Comparison of ENCODE assay signal across 12 cellular contexts in the genomic region with DNA sequence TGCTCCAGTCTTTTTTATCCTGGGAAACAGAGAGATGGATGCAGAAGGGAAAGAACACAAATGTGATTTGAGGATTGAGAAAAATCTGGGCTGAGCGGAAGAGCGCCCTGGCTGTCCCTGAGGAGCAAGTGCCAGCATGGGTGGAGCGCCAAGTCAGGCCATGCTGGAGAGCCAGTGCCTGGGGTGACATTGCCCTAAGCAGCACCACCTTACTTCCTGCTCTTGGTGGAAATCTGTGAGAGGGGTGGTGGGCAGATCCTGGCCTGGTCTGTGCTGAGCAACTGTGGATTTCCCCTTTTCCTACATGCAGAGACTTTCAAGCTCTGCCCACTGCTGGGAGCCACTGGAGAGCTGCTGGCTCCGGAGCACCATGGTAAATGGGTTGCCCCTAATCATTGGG. TPM values are rescaled to one million over a fixed set of nuclear protein-coding genes. Genes with fewer than 3 reads are reported as not detected.
A peak's percentile ranks its signal among the peaks of the same experiment; 100 is the strongest.
DNase-seq lines count a peak whose midpoint lies in the region; ATAC-seq and TF ChIP-seq lines count a peak whose summit lies in the region.
"Had no signal": no experiment of that assay in that cellular context is flagged by ENCODE, and none has a peak within 500 bp of the region (broad histone marks: within the 10 kb centered on the region; RNA-seq: fewer than 3 reads in every experiment).

No MANE protein-coding gene starts in this region.

- no peak overlapping the region for H4K5ac ChIP-seq in mesendoderm (ENCODE audit: low read length)

- no TSS peak for BruUV-seq in mammary epithelial cell (replicated peaks; lab: Mats Ljungman, UMichigan)

- H3K4me2 ChIP-seq in mammary epithelial cell (ENCODE audit: insufficient read depth, low read depth, low read length) (peak overlapping the region; percentile 51), mesendoderm (ENCODE audit: low read length) (no peak overlapping the region)

- POLR2A ChIA-PET in CD8-positive, alpha-beta memory T cell (lab: Charles Lee), result interaction anchor here (0.9 kb wide), 1 partner anchor 8 kb away, joined by 3 read pairs; no protein-coding TSS in a partner anchor

- H3K27me3 ChIP-seq in mammary epithelial cell (ENCODE audit: insufficient read depth, low read length), result no peaks in the 10 kb centered on the region
- H3K27me3 ChIP-seq in mesendoderm (ENCODE audit: insufficient read depth, low read length, poor library complexity), result no peaks in the 10 kb centered on the region
- H3K27me3 ChIP-seq in CD8-positive, alpha-beta memory T cell (ENCODE audit: insufficient read depth, low read length, poor library complexity, severe bottlenecking), result no peaks in the 10 kb centered on the region

- H3K4me1 Mint-ChIP-seq in CD8-positive, alpha-beta memory T cell, result peaks cover 20 to 45% (median 25%) of the 10 kb centered on the region in 3 donors

- H3K79me2 ChIP-seq in mammary epithelial cell (ENCODE audit: insufficient read depth, low read length) (no peaks in the 10 kb centered on the region), mesendoderm (ENCODE audit: control insufficient read depth, insufficient read depth, low read length) (no peaks in the 10 kb centered on the region)

- H3K27ac Mint-ChIP-seq in CD8-positive, alpha-beta memory T cell, result peak overlapping the region in 2 of 8 donors; percentile 67 to 72

- H3K27me3 Mint-ChIP-seq in CD8-positive, alpha-beta memory T cell, result peaks cover 0 to 1% of the 10 kb centered on the region in 2 donors
- H3K27me3 Mint-ChIP-seq: B cell had no signal

- no peaks in the 10 kb centered on the region for H4K20me1 ChIP-seq in mammary epithelial cell (ENCODE audit: insufficient read depth, low read length)

- H3K56ac ChIP-seq in mesendoderm (ENCODE audit: low read length), result peak overlapping the region; percentile 6

- intact Hi-C loops in Right ventricle myocardium inferior (cut with DNase I) (no loop called here), cardiac septum (cut with DNase I) (no loop called here), mammary epithelial cell (cut with micrococcal nuclease) (no loop called here)

- H3K27ac ChIP-seq in mammary epithelial cell (ENCODE audit: insufficient read depth, low read depth, low read length) (peak overlapping the region; percentile 74), mesendoderm (ENCODE audit: low read depth, low read length) (no peak overlapping the region)
- H3K27ac ChIP-seq in CD8-positive, alpha-beta memory T cell (ENCODE audit: low read depth, low read length), result no peak overlapping the region

- peaks cover 51% of the 10 kb centered on the region for H3K4me1 ChIP-seq in mammary epithelial cell (ENCODE audit: insufficient read depth, low read length)
- H3K4me1 ChIP-seq in mesendoderm (ENCODE audit: control insufficient read depth, low read depth, low read length), result no peaks in the 10 kb centered on the region
- H3K4me1 ChIP-seq in CD8-positive, alpha-beta memory T cell (ENCODE audit: insufficient read depth, low read length), result peaks cover 52% of the 10 kb centered on the region

- WGBS in mammary epithelial cell (ENCODE audit: low coverage, missing lambda C conversion rate), result 18% methylated on average over 4 of the region's 4 CpGs
- WGBS in mesendoderm (ENCODE audit: extremely low coverage, insufficient coverage, low lambda C conversion rate), result no CpG with 5 or more reads among the region's 4 CpGs

- H2BK15ac ChIP-seq in mesendoderm (replicated peaks; ENCODE audit: low read depth), result no peak overlapping the region

- H3K9me3 Mint-ChIP-seq in CD8-positive, alpha-beta memory T cell, result no peaks in the 10 kb centered on the region

- no peak for TF ChIP-seq CTCF in mammary epithelial cell (conservative IDR thresholded peaks at IDR 0.05 in 1 of 2, IDR thresholded peaks at IDR 0.05 in 1 of 2; ENCODE audit: extremely low read depth in 1 of 2, insufficient read depth in 1 of 2, low read depth in 1 of 2, low read length in 2 of 2)

- H2BK120ac ChIP-seq in mesendoderm (ENCODE audit: low read depth, low read length), result no peak overlapping the region

- H3K4me3 Mint-ChIP-seq in CD8-positive, alpha-beta memory T cell, result no peak overlapping the region
- H3K4me3 Mint-ChIP-seq: B cell had no signal

- H3K36me3 Mint-ChIP-seq in CD8-positive, alpha-beta memory T cell, result no peaks in the 10 kb centered on the region

- CTCF ChIA-PET in mammary epithelial cell (lab: Charles Lee; ENCODE audit: low non-redundant PET), result no interaction called here
- CTCF ChIA-PET in CD8-positive, alpha-beta memory T cell (lab: Charles Lee), result interaction anchor here (1.0 kb wide), 1 partner anchor 11 kb away, joined by 3 read pairs; no protein-coding TSS in a partner anchor

- H3K23ac ChIP-seq in mesendoderm (ENCODE audit: low read length), result no peak overlapping the region

- H3K4ac ChIP-seq in mesendoderm (ENCODE audit: low read depth, low read length), result no peak overlapping the region

- H2AFZ ChIP-seq in mammary epithelial cell (ENCODE audit: low read depth, low read length), result peak overlapping the region; percentile 66

- ATAC-seq in Right ventricle myocardium inferior (peak; percentile 37), HG03025 (IDR thresholded peaks at IDR 0.05; ENCODE audit: low FRiP score, unreplicated experiment) (no peak)

- H2AK5ac ChIP-seq in mesendoderm (ENCODE audit: low read length), result no peak overlapping the region

- in situ Hi-C loops in mammary epithelial cell (cut with MboI; ENCODE audit: low sequenced_read_pairs in 2 of 2), result no loop called here

- H2BK5ac ChIP-seq in mesendoderm (ENCODE audit: low read length), result no peak overlapping the region

- H4K8ac ChIP-seq in mesendoderm (ENCODE audit: low read depth, low read length), result no peak overlapping the region

- H3K79me1 ChIP-seq in mesendoderm (ENCODE audit: low read length), result no peaks in the 10 kb centered on the region

- DNase-seq in Right ventricle myocardium inferior (ENCODE audit: missing footprints), result no peak
- DNase-seq in cardiac septum (ENCODE audit: low spot score), result no peak
- DNase-seq in mammary epithelial cell, result peak; percentile 65
- no peak for DNase-seq in mesendoderm
- DNase-seq in NCI-H345 (lab: John Stamatoyannopoulos, UW), result no peak
- no peak for DNase-seq in activated gamma-delta T cell treated with Interleukin-2 at 50 U/mL for 16 hours
- no peak for DNase-seq in CD8-positive, alpha-beta memory T cell
- DNase-seq: GOT3; stimulated activated CD4-positive, alpha-beta T cell treated with anti-CD3 and anti-CD28 coated beads, Interleukin-4, amount 100 ng/mL, for 1 hour had no signal

- no peak overlapping the region for H3K18ac ChIP-seq in mesendoderm (ENCODE audit: low read length)

- no peaks in the 10 kb centered on the region for H3K9me3 ChIP-seq in mammary epithelial cell (replicated peaks; ENCODE audit: insufficient read depth, low read length)
- no peaks in the 10 kb centered on the region for H3K9me3 ChIP-seq in CD8-positive, alpha-beta memory T cell (ENCODE audit: low read length)
- H3K9me3 ChIP-seq: mucosa of descending colon had no signal

- H3K4me3 ChIP-seq in mammary epithelial cell (replicated peaks in 1 of 3; ENCODE audit: insufficient read depth in 1 of 3, low read depth in 2 of 3, low read length in 3 of 3) (no peak overlapping the region), mesendoderm (ENCODE audit: low read length) (no peak overlapping the region)
- no peak overlapping the region for H3K4me3 ChIP-seq in CD8-positive, alpha-beta memory T cell (ENCODE audit: low read length)
- H3K4me3 ChIP-seq: mucosa of descending colon had no signal

- dilution Hi-C loops in mammary epithelial cell (cut with HindIII; ENCODE audit: low sequenced_read_pairs), result no loop called here

- H3K9ac ChIP-seq in mammary epithelial cell (ENCODE audit: insufficient read depth, low read length), result peak overlapping the region; percentile 34
- H3K9ac ChIP-seq in mesendoderm (ENCODE audit: low read length), result no peak overlapping the region

- H3K36me3 ChIP-seq in mammary epithelial cell (ENCODE audit: insufficient read depth, low read length) (no peaks in the 10 kb centered on the region), mesendoderm (ENCODE audit: control insufficient read depth, insufficient read depth, low read length) (no peaks in the 10 kb centered on the region)
- H3K36me3 ChIP-seq in CD8-positive, alpha-beta memory T cell (ENCODE audit: insufficient read depth, low read length), result no peaks in the 10 kb centered on the region

RNA-seq across cellular contexts. Expression of a gene that starts 36.9 kb away (rescaled TPM):
- total RNA-seq in Right ventricle myocardium inferior, result 71.4 TPM
- 22.6 TPM for total RNA-seq in cardiac septum
- total RNA-seq in mammary epithelial cell, result 1,000 to 10,000 TPM in 1 of 2 donors, 100 to 1,000 TPM in 1; 772 to 1,235 TPM
- polyA plus RNA-seq in mammary epithelial cell, result 542 TPM
- polyA minus RNA-seq in mammary epithelial cell, result 521 TPM
- 13.6 TPM for polyA plus RNA-seq in mesendoderm (2013, experiment 1 of 2)
- 13.8 TPM for polyA plus RNA-seq in mesendoderm (2013, experiment 2 of 2)
- total RNA-seq in CD8-positive, alpha-beta memory T cell, result 100 to 1,000 TPM; 144 to 156 TPM
- polyA plus RNA-seq in CD8-positive, alpha-beta memory T cell, result 183 TPM

RNA-seq across cellular contexts. Expression of a gene that starts 44.1 kb away (rescaled TPM):
- 25.6 TPM for total RNA-seq in Right ventricle myocardium inferior
- total RNA-seq in cardiac septum, result 28.9 TPM
- 10 to 100 TPM; 57.7 to 98.4 TPM for total RNA-seq in mammary epithelial cell
- polyA plus RNA-seq in mammary epithelial cell, result 58.9 TPM
- 60.1 TPM for polyA minus RNA-seq in mammary epithelial cell
- 15.4 TPM for polyA plus RNA-seq in mesendoderm (2013, experiment 1 of 2)
- polyA plus RNA-seq in mesendoderm (2013, experiment 2 of 2), result 15.1 TPM
- 10 to 100 TPM; 29.4 to 30.4 TPM for total RNA-seq in CD8-positive, alpha-beta memory T cell
- polyA plus RNA-seq in CD8-positive, alpha-beta memory T cell, result 28.0 TPM

Comparison
In these comparisons a context has a peak if more than half of its experiments do, and no peak if none do; other contexts are left out.
1. RNA of a gene that starts 36.9 kb away (total RNA-seq): 772 to 1,235 TPM in mammary epithelial cell; 144 to 156 TPM in CD8-positive, alpha-beta memory T cell, 71.4 TPM in Right ventricle myocardium inferior (single experiment) and 22.6 TPM in cardiac septum (single experiment); every median in the first group is over 4 times any median in the second.